ENCODE assay signal across 23 cellular contexts in genomic region chr7:113561446-113561845, GRCh38.
DNase-seq lines count a peak whose midpoint lies in the region; ATAC-seq, FAIRE-seq and TF ChIP-seq lines count a peak whose summit lies in the region.
"Had no signal": no experiment of that assay in that cellular context is flagged by ENCODE, and none has a peak within 500 bp of the region (broad histone marks: within the 10 kb centered on the region; RNA-seq: fewer than 3 reads in every experiment).

No MANE protein-coding gene starts in this region.

- no peak overlapping the region for H2AFZ ChIP-seq in astrocyte (ENCODE audit: low read depth, low read length)

- DNase-seq in EH (ENCODE audit: low read depth) (peak; percentile 64), M059J (ENCODE audit: low read depth) (peak; percentile 38), astrocyte (ENCODE audit: low read depth) (peak; percentile 74), glomerular visceral epithelial cell (ENCODE audit: extremely low spot score) (peak; percentile 20), sciatic nerve (ENCODE audit: low spot score) (no peak), DMS79 treated with DMSO at 0.1 percent for 48 hours (lab: John Stamatoyannopoulos, UW) (no peak), T-helper 2 cell (no peak), posterior cingulate gyrus (no peak)
- DNase-seq: ACHN; activated CD4-positive, alpha-beta T cell treated with anti-CD3 and anti-CD28 coated beads, Interleukin-2, amount 10 ng/mL, durations not matched to agents 7 days and 5 days; activated naive CD8-positive, alpha-beta T cell treated with anti-CD3 and anti-CD28 coated beads for 36 hours; activated T-cell treated with anti-CD3 and anti-CD28 coated beads, Interleukin-2, amount 50 U/mL, for 24 hours; cerebellar nuclear complex; lower lobe of right lung; naive thymus-derived CD8-positive, alpha-beta T cell; NCI-H1694; SHP77 treated with DMSO at 0.1 percent for 48 hours; stimulated activated naive CD4-positive, alpha-beta T cell; uterus had no signal

- H3K27ac ChIP-seq in astrocyte (ENCODE audit: low read depth, low read length), result no peak overlapping the region
- H3K27ac ChIP-seq: lower lobe of right lung, uterus had no signal

- ATAC-seq in sciatic nerve, result no peak
- ATAC-seq: K562; lower lobe of right lung; naive thymus-derived CD8-positive, alpha-beta T cell had no signal

- no peaks in the 10 kb centered on the region for H3K36me3 Mint-ChIP-seq in astrocyte (ENCODE audit: low read depth, unreplicated experiment)
- H3K36me3 Mint-ChIP-seq: activated naive CD8-positive, alpha-beta T cell treated with anti-CD3 and anti-CD28 coated beads for 36 hours; naive thymus-derived CD8-positive, alpha-beta T cell had no signal

- no peaks in the 10 kb centered on the region for H3K27me3 ChIP-seq in astrocyte (ENCODE audit: insufficient read depth, low read length)
- H3K27me3 ChIP-seq: uterus had no signal

- no peaks in the 10 kb centered on the region for H3K79me2 ChIP-seq in astrocyte (ENCODE audit: insufficient read depth, low read length)

- no peaks in the 10 kb centered on the region for H3K36me3 ChIP-seq in astrocyte (ENCODE audit: insufficient read depth, low read length)
- H3K36me3 ChIP-seq: lower lobe of right lung, uterus had no signal

- H4K20me1 ChIP-seq in astrocyte (ENCODE audit: insufficient read depth, low read length), result no peaks in the 10 kb centered on the region

- H3K9me3 ChIP-seq in astrocyte (ENCODE audit: insufficient read depth, low read depth, low read length), result no peaks in the 10 kb centered on the region
- H3K9me3 ChIP-seq: lower lobe of right lung, uterus had no signal

- H3K9ac ChIP-seq in astrocyte (ENCODE audit: low read length), result no peak overlapping the region

- TF ChIP-seq CTCF in astrocyte (IDR thresholded peaks at IDR 0.05; ENCODE audit: insufficient read depth, low read depth, low read length), result no peak

- H3K4me1 Mint-ChIP-seq in astrocyte (ENCODE audit: low read depth, unreplicated experiment), result peaks cover 2% of the 10 kb centered on the region
- H3K4me1 Mint-ChIP-seq: activated CD4-positive, alpha-beta T cell treated with anti-CD3 and anti-CD28 coated beads, Interleukin-2, amount 10 ng/mL, durations not matched to agents 7 days and 5 days; activated naive CD8-positive, alpha-beta T cell treated with anti-CD3 and anti-CD28 coated beads for 36 hours; naive thymus-derived CD8-positive, alpha-beta T cell had no signal

- no peak for FAIRE-seq in astrocyte (lab: Jason Lieb, UNC)
- FAIRE-seq: GM12891, K562, TTC549 had no signal

- no peaks in the 10 kb centered on the region for H3K9me3 Mint-ChIP-seq in astrocyte (ENCODE audit: unreplicated experiment)
- H3K9me3 Mint-ChIP-seq: activated CD4-positive, alpha-beta T cell treated with anti-CD3 and anti-CD28 coated beads, Interleukin-2, amount 10 ng/mL, durations not matched to agents 7 days and 5 days; activated T-cell treated with anti-CD3 and anti-CD28 coated beads, Interleukin-2, amount 50 U/mL, for 24 hours had no signal

- no peak overlapping the region for H3K4me3 ChIP-seq in astrocyte (ENCODE audit: insufficient read depth, low read depth, low read length)
- H3K4me3 ChIP-seq: K562, lower lobe of right lung, uterus had no signal

- H3K27ac Mint-ChIP-seq in astrocyte (ENCODE audit: unreplicated experiment), result no peak overlapping the region
- H3K27ac Mint-ChIP-seq: activated CD4-positive, alpha-beta T cell treated with anti-CD3 and anti-CD28 coated beads, Interleukin-2, amount 10 ng/mL, durations not matched to agents 7 days and 5 days; activated naive CD8-positive, alpha-beta T cell treated with anti-CD3 and anti-CD28 coated beads for 36 hours; activated T-cell treated with anti-CD3 and anti-CD28 coated beads, Interleukin-2, amount 50 U/mL, for 24 hours; naive thymus-derived CD8-positive, alpha-beta T cell; progenitor cell of endocrine pancreas had no signal

- H3K27me3 Mint-ChIP-seq in astrocyte (ENCODE audit: low read depth, unreplicated experiment), result no peaks in the 10 kb centered on the region
- H3K27me3 Mint-ChIP-seq: activated CD4-positive, alpha-beta T cell treated with anti-CD3 and anti-CD28 coated beads, Interleukin-2, amount 10 ng/mL, durations not matched to agents 7 days and 5 days; activated naive CD8-positive, alpha-beta T cell treated with anti-CD3 and anti-CD28 coated beads for 36 hours; activated T-cell treated with anti-CD3 and anti-CD28 coated beads, Interleukin-2, amount 50 U/mL, for 24 hours; naive thymus-derived CD8-positive, alpha-beta T cell; progenitor cell of endocrine pancreas had no signal

- no peaks in the 10 kb centered on the region for H3K4me1 ChIP-seq in astrocyte (ENCODE audit: insufficient read depth, low read length)
- H3K4me1 ChIP-seq: lower lobe of right lung, uterus had no signal

- H3K4me3 Mint-ChIP-seq in astrocyte (ENCODE audit: unreplicated experiment), result no peak overlapping the region
- H3K4me3 Mint-ChIP-seq: activated CD4-positive, alpha-beta T cell treated with anti-CD3 and anti-CD28 coated beads, Interleukin-2, amount 10 ng/mL, durations not matched to agents 7 days and 5 days; activated naive CD8-positive, alpha-beta T cell treated with anti-CD3 and anti-CD28 coated beads for 36 hours; activated T-cell treated with anti-CD3 and anti-CD28 coated beads, Interleukin-2, amount 50 U/mL, for 24 hours; naive thymus-derived CD8-positive, alpha-beta T cell had no signal

- H3K4me2 ChIP-seq in astrocyte (ENCODE audit: low read length), result no peak overlapping the region

- intact Hi-C loops in sciatic nerve (cut with DNase I), result no loop called here
- intact Hi-C loops in posterior cingulate gyrus (cut with DNase I), result no loop called here

Comparison
In these comparisons a context has a peak if more than half of its experiments do, and no peak if none do; other contexts are left out.
1. DNase-seq: peak in EH (single experiment), M059J (single experiment), astrocyte (single experiment) and glomerular visceral epithelial cell (single experiment); none in sciatic nerve (single experiment), DMS79 treated with DMSO at 0.1 percent for 48 hours (single experiment), T-helper 2 cell (0 of 5) and posterior cingulate gyrus (0 of 10).